In the genomic region with DNA sequence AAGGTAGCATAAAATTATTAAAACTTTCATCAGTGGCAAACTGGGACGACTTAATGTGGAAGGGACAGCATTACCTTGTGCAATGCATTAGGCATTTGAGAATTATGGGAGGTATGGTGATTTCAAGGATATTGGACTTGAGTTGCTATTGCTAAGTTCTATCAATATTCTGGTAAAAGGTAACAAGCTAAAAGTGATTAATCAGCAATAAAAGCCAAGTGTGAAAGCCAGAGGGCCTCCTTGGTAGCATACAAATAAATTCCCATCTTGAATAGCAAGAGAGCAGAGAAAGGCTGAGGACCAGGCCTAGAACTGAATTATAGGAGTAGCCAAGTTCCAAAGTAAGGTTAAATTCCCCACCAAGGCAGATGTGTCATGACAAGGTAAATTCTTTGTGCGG, we compare ENCODE assay signal across 8 cellular contexts.
"Had no signal": no experiment of that assay in that cellular context is flagged by ENCODE, and none has a peak within 500 bp of the region (broad histone marks: within the 10 kb centered on the region; RNA-seq: fewer than 3 reads in every experiment).

No MANE protein-coding gene starts in this region.

- H3K4me3 ChIP-seq: GM23248 had no signal

- H3K4me2 ChIP-seq: KMS-11 had no signal

- DNase-seq: GM23248, GOT3, H9, HCEC 1CT, KBM-7 had no signal

- H3K27ac ChIP-seq: GM23248, KMS-11 had no signal

- FAIRE-seq: H54, HTR-8/SVneo had no signal

- H3K9ac ChIP-seq: GM23248, KMS-11 had no signal

- H2AFZ ChIP-seq: GM23248 had no signal
